Comparison of ENCODE assay signal across 12 cellular contexts in genomic region chr9:96379461-96379860, GRCh38.
"Had no signal": no experiment of that assay in that cellular context is flagged by ENCODE, and none has a peak within 500 bp of the region (broad histone marks: within the 10 kb centered on the region; RNA-seq: fewer than 3 reads in every experiment).

No MANE protein-coding gene starts in this region.

- H3K4me2 ChIP-seq: neural progenitor cell, smooth muscle cell had no signal

- H3K27me3 Mint-ChIP-seq: activated CD4-positive, alpha-beta T cell treated with anti-CD3 and anti-CD28 coated beads, Interleukin-2, amount 10 ng/mL, durations not matched to agents 7 days and 5 days had no signal

- H3K36me3 ChIP-seq: gastrocnemius medialis, neural progenitor cell, right atrium auricular region, transverse colon had no signal

- ATAC-seq: gastrocnemius medialis had no signal

- H3K9me3 ChIP-seq: gastrocnemius medialis, right atrium auricular region, transverse colon had no signal

- H3K27me3 ChIP-seq: gastrocnemius medialis, right atrium auricular region, transverse colon had no signal

- H3K27ac ChIP-seq: gastrocnemius medialis, neural progenitor cell, right atrium auricular region, transverse colon had no signal

- H3K4me3 ChIP-seq: gastrocnemius medialis, neural progenitor cell, right atrium auricular region, smooth muscle cell, transverse colon had no signal

- H3K9ac ChIP-seq: neural progenitor cell had no signal

- H3K4me3 Mint-ChIP-seq: activated CD4-positive, alpha-beta T cell treated with anti-CD3 and anti-CD28 coated beads, Interleukin-2, amount 10 ng/mL, durations not matched to agents 7 days and 5 days; neural progenitor cell had no signal

- DNase-seq: activated CD4-positive, alpha-beta T cell treated with anti-CD3 and anti-CD28 coated beads, Interleukin-2, amount 10 ng/mL, durations not matched to agents 7 days and 5 days; activated CD4-positive, CD25-positive, alpha-beta regulatory T cell; activated CD8-positive, alpha-beta memory T cell treated with anti-CD3 and anti-CD28 coated beads for 24 hours; activated naive CD4-positive, alpha-beta T cell treated with Interleukin-2 at 50 U/mL for 16 hours; effector CD4-positive, alpha-beta T cell; gastrocnemius medialis; posterior cingulate gyrus; T-helper 2 cell; transverse colon had no signal

- H3K9me3 Mint-ChIP-seq: activated CD4-positive, alpha-beta T cell treated with anti-CD3 and anti-CD28 coated beads, Interleukin-2, amount 10 ng/mL, durations not matched to agents 7 days and 5 days; neural progenitor cell had no signal

- H3K27ac Mint-ChIP-seq: activated CD4-positive, alpha-beta T cell treated with anti-CD3 and anti-CD28 coated beads, Interleukin-2, amount 10 ng/mL, durations not matched to agents 7 days and 5 days; neural progenitor cell had no signal

- H2AFZ ChIP-seq: neural progenitor cell had no signal

- H3K4me1 ChIP-seq: neural progenitor cell had no signal
